Comparison of ENCODE assay signal across 8 cellular contexts in genomic region chr15:45457641-45458539, GRCh38.
A peak's percentile ranks its signal among the peaks of the same experiment; 100 is the strongest.
DNase-seq lines count a peak whose midpoint lies in the region; ATAC-seq and TF ChIP-seq lines count a peak whose summit lies in the region.

No MANE protein-coding gene starts in this region.

- no peaks in the 10 kb centered on the region for H3K9me2 ChIP-seq in neural cell (ENCODE audit: insufficient read depth, low read length)

- H3K9me3 ChIP-seq in Peyer's patch: no peaks in the 10 kb centered on the region
- no peaks in the 10 kb centered on the region for H3K9me3 ChIP-seq in neural cell (ENCODE audit: low read length)
- H3K9me3 ChIP-seq in subcutaneous abdominal adipose tissue (ENCODE audit: control insufficient read depth in 5 of 5, low read length in 5 of 5): no peaks in the 10 kb centered on the region

- H3K9ac ChIP-seq in neural cell (ENCODE audit: low read length): no peak overlapping the region
- H3K9ac ChIP-seq in subcutaneous abdominal adipose tissue (ENCODE audit: low read length in 5 of 5): peak overlapping the region in 3 of 5 donors; percentile 60 to 83 (median 75)

- H3K79me2 ChIP-seq in neural cell (replicated peaks; ENCODE audit: insufficient read depth, low read length): no peaks in the 10 kb centered on the region

- peak; percentile 56 for ATAC-seq in GM21619 (IDR thresholded peaks at IDR 0.05; ENCODE audit: unreplicated experiment)

- TF ChIP-seq RAD21 in neural cell (conservative IDR thresholded peaks at IDR 0.05): peak; percentile 83

- peaks cover 0 to 35% (median 10%) of the 10 kb centered on the region in 4 donors for H3K4me1 ChIP-seq in Peyer's patch
- H3K4me1 ChIP-seq in subcutaneous abdominal adipose tissue (ENCODE audit: control insufficient read depth in 5 of 5, insufficient read depth in 5 of 5, low read length in 5 of 5): peaks cover 3 to 31% (median 8%) of the 10 kb centered on the region in 5 donors

- H3K27me3 ChIP-seq in Peyer's patch: no peaks in the 10 kb centered on the region
- H3K27me3 ChIP-seq in neural cell (ENCODE audit: insufficient read depth, low read depth, low read length): no peaks in the 10 kb centered on the region
- H3K27me3 ChIP-seq in subcutaneous abdominal adipose tissue (ENCODE audit: control insufficient read depth in 5 of 5, insufficient read depth in 4 of 5, low read length in 5 of 5): peaks cover 0 to 4% (median 3%) of the 10 kb centered on the region in 5 donors

- no peak for TF ChIP-seq EP300 in neural cell (conservative IDR thresholded peaks at IDR 0.05; ENCODE audit: poor library complexity, severe bottlenecking)

- DNase-seq in D341Med (ENCODE audit: low spot score): peak; percentile 69
- DNase-seq in KG1 (lab: John Stamatoyannopoulos, UW): peak; percentile 91
- DNase-seq in Peyer's patch: peak in 2 of 3 donors; percentile 80 to 90
- peak; percentile 30 to 56 for DNase-seq in activated T-helper 1 cell treated with anti-CD3 and anti-CD28 coated beads, Interleukin-2, amount 50 U/mL, for 16 hours (ENCODE audit: low read depth in 1 of 2, low spot score in 1 of 2)
- peak; percentile 89 for DNase-seq in fibroblast of the aortic adventitia (ENCODE audit: low read depth)

- peak overlapping the region; percentile 33 to 70 (median 63) for H3K27ac ChIP-seq in Peyer's patch
- no peak overlapping the region for H3K27ac ChIP-seq in neural cell (ENCODE audit: low read length)
- peak overlapping the region; percentile 73 for H3K27ac ChIP-seq in subcutaneous abdominal adipose tissue (ENCODE audit: low read depth, low read length)

- no peak for TF ChIP-seq POLR2A in Peyer's patch (IDR thresholded peaks at IDR 0.05)

- H3F3A ChIP-seq in neural cell (ENCODE audit: insufficient read depth, low read length, poor library complexity, severe bottlenecking): no peaks in the 10 kb centered on the region

- H2AFZ ChIP-seq in neural cell (ENCODE audit: low read depth, low read length): no peak overlapping the region

- H3K4me2 ChIP-seq in neural cell (ENCODE audit: low read length): peak overlapping the region; percentile 29

- H3K4me3 ChIP-seq in Peyer's patch (peak overlapping the region; percentile 16 to 40 (median 32)), fibroblast of the aortic adventitia (ENCODE audit: low read depth, low read length) (peak overlapping the region; percentile 62), neural cell (ENCODE audit: low read length) (peak overlapping the region; percentile 42), subcutaneous abdominal adipose tissue (ENCODE audit: low read depth in 1 of 5, low read length in 5 of 5) (peak overlapping the region; percentile 57 to 85 (median 68))

- no peaks in the 10 kb centered on the region for H3K36me3 ChIP-seq in Peyer's patch
- no peaks in the 10 kb centered on the region for H3K36me3 ChIP-seq in neural cell (ENCODE audit: insufficient read depth, low read length)
- no peaks in the 10 kb centered on the region for H3K36me3 ChIP-seq in subcutaneous abdominal adipose tissue (ENCODE audit: control insufficient read depth in 5 of 5, insufficient read depth in 5 of 5, low read length in 5 of 5)

- no peaks in the 10 kb centered on the region for H4K20me1 ChIP-seq in neural cell (ENCODE audit: insufficient read depth)

- peak; percentile 79 to 94 (median 81) for TF ChIP-seq CTCF in Peyer's patch (IDR thresholded peaks at IDR 0.05)
- peak; percentile 71 for TF ChIP-seq CTCF in fibroblast of the aortic adventitia (IDR thresholded peaks at IDR 0.05; ENCODE audit: insufficient read depth, low read length)
- TF ChIP-seq CTCF in neural cell (IDR thresholded peaks at IDR 0.05; ENCODE audit: poor library complexity, severe bottlenecking): peak; percentile 79

TF ChIP-seq in neural cell, 6 proteins besides CTCF, POLR2A, EP300 and RAD21:
- TF ChIP-seq SMC3 (conservative IDR thresholded peaks at IDR 0.05; ENCODE audit: poor library complexity) (peak; percentile 80), TAF1 (IDR thresholded peaks at IDR 0.05; ENCODE audit: low read depth) (no peak)
